ENCODE assay signal across 21 cellular contexts in genomic region chr11:129434641-129435498, GRCh38. TPM values are rescaled to one million over a fixed set of nuclear protein-coding genes. Genes with fewer than 3 reads are reported as not detected.
A peak's percentile ranks its signal among the peaks of the same experiment; 100 is the strongest.
DNase-seq lines count a peak whose midpoint lies in the region; ATAC-seq, FAIRE-seq and TF ChIP-seq lines count a peak whose summit lies in the region.
"Had no signal": no experiment of that assay in that cellular context is flagged by ENCODE, and none has a peak within 500 bp of the region (broad histone marks: within the 10 kb centered on the region; RNA-seq: fewer than 3 reads in every experiment).

No MANE protein-coding gene starts in this region.

- WGBS in pancreas, 2 donors, result 51 to 54% methylated on average over 4 of the region's 4 CpGs

- FAIRE-seq in pancreas (lab: Jason Lieb, UNC), result no peak
- FAIRE-seq: frontal cortex, HepG2 had no signal

- peak overlapping the region; percentile 18 for H3K27ac Mint-ChIP-seq in activated T-helper 17 cell treated with anti-CD3 and anti-CD28 coated beads, Interleukin-2, amount 50 U/mL, for 72 hours

- H3K27me3 Mint-ChIP-seq in activated T-helper 17 cell treated with anti-CD3 and anti-CD28 coated beads, Interleukin-2, amount 50 U/mL, for 72 hours, result peaks cover 20% of the 10 kb centered on the region

- TF ChIP-seq CTCF in pancreas (IDR thresholded peaks at IDR 0.05) (no peak), gastrocnemius medialis (IDR thresholded peaks at IDR 0.05 in 4 of 5, conservative IDR thresholded peaks at IDR 0.05 in 1 of 5) (no peak)

- intact Hi-C loops in pancreas (cut with DNase I), result no loop called here
- intact Hi-C loops in gastrocnemius medialis (cut with DNase I; ENCODE audit: low total_unique reads), result no loop called here
- intact Hi-C loops in left cardiac atrium (cut with DNase I), result no loop called here

- no peaks in the 10 kb centered on the region for H3K4me1 Mint-ChIP-seq in activated T-helper 17 cell treated with anti-CD3 and anti-CD28 coated beads, Interleukin-2, amount 50 U/mL, for 72 hours

- H3K36me3 ChIP-seq in pancreas, result no peaks in the 10 kb centered on the region
- H3K36me3 ChIP-seq in gastrocnemius medialis, result no peaks in the 10 kb centered on the region
- H3K36me3 ChIP-seq: BLaER1 treated with 17β-estradiol and CSF1 and Interleukin-3, amounts not matched to agents 10 nM and 100 nM; suprapubic skin had no signal

- peak; percentile 17 for DNase-seq in DMS53 (lab: John Stamatoyannopoulos, UW)
- no peak for DNase-seq in DMS53 treated with DMSO at 0.1 percent for 48 hours (lab: John Stamatoyannopoulos, UW; ENCODE audit: unreplicated experiment)
- DNase-seq in NCI-H1105 treated with DMSO at 0.1 percent for 48 hours (lab: John Stamatoyannopoulos, UW), result peak; percentile 34
- DNase-seq in pancreas, result no peak
- DNase-seq in gastrocnemius medialis, result no peak
- no peak for DNase-seq in left cardiac atrium
- DNase-seq: 8988T; activated CD4-positive, alpha-beta T cell treated with anti-CD3 and anti-CD28 coated beads for 4 hours; activated T-cell treated with anti-CD3 and anti-CD28 coated beads for 4 hours; mesenchymal stem cell; NCI-H446 treated with DMSO at 0.1 percent for 48 hours; T1000 had no signal

- H3K4me3 Mint-ChIP-seq in activated T-helper 17 cell treated with anti-CD3 and anti-CD28 coated beads, Interleukin-2, amount 50 U/mL, for 72 hours, result no peak overlapping the region

- no peaks in the 10 kb centered on the region for H3K9me3 ChIP-seq in pancreas
- no peaks in the 10 kb centered on the region for H3K9me3 ChIP-seq in gastrocnemius medialis
- H3K9me3 ChIP-seq: suprapubic skin had no signal

- no peaks in the 10 kb centered on the region for H3K36me3 Mint-ChIP-seq in activated T-helper 17 cell treated with anti-CD3 and anti-CD28 coated beads, Interleukin-2, amount 50 U/mL, for 72 hours (ENCODE audit: low read depth)

- no peak for TF ChIP-seq POLR2A in gastrocnemius medialis (IDR thresholded peaks at IDR 0.05)

- H3K27me3 ChIP-seq in pancreas (no peaks in the 10 kb centered on the region), gastrocnemius medialis (no peaks in the 10 kb centered on the region)
- H3K27me3 ChIP-seq: BLaER1 treated with 17β-estradiol and CSF1 and Interleukin-3, amounts not matched to agents 10 nM and 100 nM; suprapubic skin had no signal

- peak; percentile 47 for ATAC-seq in activated T-helper 17 cell treated with anti-CD3 and anti-CD28 coated beads, Interleukin-2, amount 50 U/mL, for 72 hours (replicated peaks)
- ATAC-seq in pancreas (peak in 3 of 4 donors; percentile 48 to 69 (median 68)), gastrocnemius medialis (no peak), left cardiac atrium (no peak), HG03469 (IDR thresholded peaks at IDR 0.05; ENCODE audit: unreplicated experiment) (no peak)
- ATAC-seq: HCT116, HepG2 had no signal

- in situ Hi-C loops in gastrocnemius medialis (cut with MboI; ENCODE audit: low sequenced_read_pairs in 4 of 4), result no loop called here

- H3K4me3 ChIP-seq in pancreas (no peak overlapping the region), gastrocnemius medialis (no peak overlapping the region)
- H3K4me3 ChIP-seq: BLaER1 treated with 17β-estradiol and CSF1 and Interleukin-3, amounts not matched to agents 10 nM and 100 nM; suprapubic skin had no signal

- H3K4me1 ChIP-seq in pancreas, result no peaks in the 10 kb centered on the region
- no peaks in the 10 kb centered on the region for H3K4me1 ChIP-seq in gastrocnemius medialis

- H3K27ac ChIP-seq in pancreas (peak overlapping the region in 3 of 4 donors; percentile 28 to 66 (median 29)), gastrocnemius medialis (no peak overlapping the region)
- H3K27ac ChIP-seq: BLaER1 treated with 17β-estradiol and CSF1 and Interleukin-3, amounts not matched to agents 10 nM and 100 nM; suprapubic skin had no signal

- peaks cover 3% of the 10 kb centered on the region for H3K9me3 Mint-ChIP-seq in activated T-helper 17 cell treated with anti-CD3 and anti-CD28 coated beads, Interleukin-2, amount 50 U/mL, for 72 hours

RNA-seq across cellular contexts. Expression of gene BARX2, which starts 59.2 kb away (rescaled TPM):
- not detected for total RNA-seq in activated T-helper 17 cell treated with anti-CD3 and anti-CD28 coated beads, Interleukin-2, amount 50 U/mL, for 72 hours
- total RNA-seq in pancreas (1 to 10 TPM; 4.1 to 9.9 (median 5.2) TPM), gastrocnemius medialis (1 to 10 TPM in 2 of 4 donors, not detected in 2; 1.2 to 4.4 TPM), left cardiac atrium (not detected)
- 1 to 10 TPM; 3.8 to 7.8 TPM for polyA plus RNA-seq in pancreas
- total RNA-seq: frontal cortex, HepG2, SK-MEL-5 had no signal
- polyA plus RNA-seq: HepG2, neural cell had no signal

Comparison
In these comparisons a context has a peak if more than half of its experiments do, and no peak if none do; other contexts are left out.
1. DNase-seq: peak in DMS53 (single experiment) and NCI-H1105 treated with DMSO at 0.1 percent for 48 hours (single experiment); none in DMS53 treated with DMSO at 0.1 percent for 48 hours (single experiment), pancreas (0 of 6), gastrocnemius medialis (0 of 2) and left cardiac atrium (single experiment).
2. ATAC-seq: peak in activated T-helper 17 cell treated with anti-CD3 and anti-CD28 coated beads, Interleukin-2, amount 50 U/mL, for 72 hours (single experiment) and pancreas (3 of 4); none in gastrocnemius medialis (0 of 2), left cardiac atrium (0 of 2) and HG03469 (single experiment).
3. H3K27ac ChIP-seq: peak in pancreas (3 of 4); none in gastrocnemius medialis (0 of 4).